Comparison of ENCODE assay signal across 24 cellular contexts in the genomic region with DNA sequence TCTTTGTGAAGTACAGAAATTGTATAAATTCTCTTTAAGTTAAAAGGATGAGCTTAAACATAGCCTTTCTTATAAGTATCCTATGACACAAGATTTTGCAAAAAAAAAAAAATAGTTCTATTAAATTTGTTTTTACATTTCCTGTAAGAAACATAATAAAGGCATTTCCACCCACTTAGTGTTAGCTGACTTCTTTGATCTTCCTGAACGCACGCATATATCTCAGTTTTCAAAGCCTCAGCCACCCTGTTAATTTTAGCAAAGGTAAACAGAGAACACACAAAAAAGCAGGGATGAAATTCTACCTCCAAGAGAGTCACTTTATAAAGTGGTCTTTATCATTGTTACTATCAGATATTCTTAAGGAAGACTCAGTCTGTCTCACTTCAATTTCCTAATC.
A peak's percentile ranks its signal among the peaks of the same experiment; 100 is the strongest.
DNase-seq lines count a peak whose midpoint lies in the region; ATAC-seq and TF ChIP-seq lines count a peak whose summit lies in the region.
"Had no signal": no experiment of that assay in that cellular context is flagged by ENCODE, and none has a peak within 500 bp of the region (broad histone marks: within the 10 kb centered on the region; RNA-seq: fewer than 3 reads in every experiment).

No MANE protein-coding gene starts in this region.

- peaks cover 30% of the 10 kb centered on the region for H3K36me3 Mint-ChIP-seq in activated CD4-positive, alpha-beta T cell treated with anti-CD3 and anti-CD28 coated beads, Interleukin-2, amount 10 ng/mL, durations not matched to agents 7 days and 5 days (ENCODE audit: low read depth)
- H3K36me3 Mint-ChIP-seq in effector memory CD8-positive, alpha-beta T cell (ENCODE audit: insufficient read depth), result peaks cover 40% of the 10 kb centered on the region
- H3K36me3 Mint-ChIP-seq in osteocyte (ENCODE audit: unreplicated experiment), result peaks cover 41% of the 10 kb centered on the region
- H3K36me3 Mint-ChIP-seq in activated CD8-positive, alpha-beta T cell treated with anti-CD3 and anti-CD28 coated beads, Interleukin-2, amount 10 ng/mL, durations not matched to agents 7 days and 5 days (ENCODE audit: low read depth), result peaks cover 35% of the 10 kb centered on the region

- DNase-seq in activated CD4-positive, alpha-beta T cell treated with anti-CD3 and anti-CD28 coated beads, Interleukin-2, amount 10 ng/mL, durations not matched to agents 7 days and 5 days, result no peak
- DNase-seq in activated CD4-positive, alpha-beta T cell treated with anti-CD3 and anti-CD28 coated beads for 1 hour, result no peak
- DNase-seq in effector memory CD8-positive, alpha-beta T cell, result no peak
- DNase-seq in osteocyte (ENCODE audit: extremely low spot score, unreplicated experiment) (no peak), KG1 (lab: John Stamatoyannopoulos, UW) (no peak)
- DNase-seq in activated CD8-positive, alpha-beta T cell treated with anti-CD3 and anti-CD28 coated beads, Interleukin-2, amount 10 ng/mL, durations not matched to agents 7 days and 5 days, result no peak
- DNase-seq in activated CD8-positive, alpha-beta memory T cell treated with anti-CD3 and anti-CD28 coated beads for 24 hours, result no peak
- DNase-seq: Calu3, DMS79 treated with DMSO at 0.1 percent for 48 hours, GF-D8, HCEC 1CT, IMR-90, NCI-H1048, NCI-H1417, NCI-H1694, NCI-H2029 treated with DMSO at 0.1 percent for 48 hours, NCI-H446 treated with DMSO at 0.1 percent for 48 hours, NCI-H526, NCI-H82, SHP77 treated with DMSO at 0.1 percent for 48 hours had no signal

- H3K9me3 ChIP-seq in HEK293 (ENCODE audit: control insufficient read depth, insufficient read depth, low read depth, low read length), result no peaks in the 10 kb centered on the region

- H3K4me3 Mint-ChIP-seq in activated CD4-positive, alpha-beta T cell treated with anti-CD3 and anti-CD28 coated beads, Interleukin-2, amount 10 ng/mL, durations not matched to agents 7 days and 5 days, result no peak overlapping the region
- no peak overlapping the region for H3K4me3 Mint-ChIP-seq in effector memory CD8-positive, alpha-beta T cell
- no peak overlapping the region for H3K4me3 Mint-ChIP-seq in osteocyte (ENCODE audit: unreplicated experiment)
- H3K4me3 Mint-ChIP-seq in activated CD8-positive, alpha-beta T cell treated with anti-CD3 and anti-CD28 coated beads, Interleukin-2, amount 10 ng/mL, durations not matched to agents 7 days and 5 days, result no peak overlapping the region
- H3K4me3 Mint-ChIP-seq: B cell had no signal

- CTCF ChIA-PET in activated CD4-positive, alpha-beta T cell treated with anti-CD3 and anti-CD28 coated beads, Interleukin-2, amount 10 ng/mL, durations not matched to agents 7 days and 5 days (lab: Charles Lee), result interaction anchor here (0.7 kb wide), 1 partner anchor 311 kb away, joined by 3 read pairs; no protein-coding TSS in a partner anchor
- CTCF ChIA-PET in HEK293 (lab: Yijun Ruan, JAX), result interaction anchor here (0.6 to 2.9 kb wide), 11 partner anchors 9 to 1032 kb away, joined by 3 to 12 read pairs (median 3); no protein-coding TSS in a partner anchor
- CTCF ChIA-PET in activated CD8-positive, alpha-beta T cell treated with anti-CD3 and anti-CD28 coated beads, Interleukin-2, amount 10 ng/mL, durations not matched to agents 7 days and 5 days (lab: Charles Lee), result interaction anchor here (0.7 to 3.2 kb wide), 5 partner anchors 11 to 710 kb away, joined by 3 to 16 read pairs (median 5); no protein-coding TSS in a partner anchor

- ATAC-seq in effector memory CD8-positive, alpha-beta T cell (replicated peaks), result no peak
- no peak for ATAC-seq in activated CD8-positive, alpha-beta T cell treated with anti-CD3 and anti-CD28 coated beads, Interleukin-2, amount 10 ng/mL, durations not matched to agents 7 days and 5 days

- peaks cover 14 to 43% of the 10 kb centered on the region in 2 experiments for H3K36me3 ChIP-seq in HEK293 (ENCODE audit: control insufficient read depth in 2 of 2, insufficient read depth in 1 of 2, low read length in 2 of 2)

- TF ChIP-seq CTCF in HEK293 (tag by site-specific recombination; IDR thresholded peaks at IDR 0.05), result no peak
- no peak for TF ChIP-seq CTCF in osteocyte (IDR thresholded peaks at IDR 0.05)

- H3K9me3 Mint-ChIP-seq in activated CD4-positive, alpha-beta T cell treated with anti-CD3 and anti-CD28 coated beads, Interleukin-2, amount 10 ng/mL, durations not matched to agents 7 days and 5 days, result no peaks in the 10 kb centered on the region
- H3K9me3 Mint-ChIP-seq in effector memory CD8-positive, alpha-beta T cell, result no peaks in the 10 kb centered on the region
- H3K9me3 Mint-ChIP-seq in osteocyte (ENCODE audit: unreplicated experiment), result no peaks in the 10 kb centered on the region
- H3K9me3 Mint-ChIP-seq in activated CD8-positive, alpha-beta T cell treated with anti-CD3 and anti-CD28 coated beads, Interleukin-2, amount 10 ng/mL, durations not matched to agents 7 days and 5 days (ENCODE audit: insufficient read depth), result no peaks in the 10 kb centered on the region

- H3K4me1 ChIP-seq in HEK293 (ENCODE audit: control insufficient read depth, insufficient read depth, low read length), result peaks cover 14% of the 10 kb centered on the region

- H3K4me1 Mint-ChIP-seq in activated CD4-positive, alpha-beta T cell treated with anti-CD3 and anti-CD28 coated beads, Interleukin-2, amount 10 ng/mL, durations not matched to agents 7 days and 5 days, result peaks cover 7% of the 10 kb centered on the region
- H3K4me1 Mint-ChIP-seq in effector memory CD8-positive, alpha-beta T cell (ENCODE audit: low read depth in 2 of 2), result no peaks in the 10 kb centered on the region
- peaks cover 25% of the 10 kb centered on the region for H3K4me1 Mint-ChIP-seq in osteocyte (ENCODE audit: unreplicated experiment)
- peaks cover 5% of the 10 kb centered on the region for H3K4me1 Mint-ChIP-seq in activated CD8-positive, alpha-beta T cell treated with anti-CD3 and anti-CD28 coated beads, Interleukin-2, amount 10 ng/mL, durations not matched to agents 7 days and 5 days (ENCODE audit: low read depth)

- no peak overlapping the region for H3K27ac ChIP-seq in HEK293 (ENCODE audit: extremely low read depth, low read depth, low read length)
- H3K27ac ChIP-seq: KMS-11, RWPE1 had no signal

- POLR2A ChIA-PET in activated CD4-positive, alpha-beta T cell treated with anti-CD3 and anti-CD28 coated beads, Interleukin-2, amount 10 ng/mL, durations not matched to agents 7 days and 5 days (lab: Charles Lee), result no interaction called here
- POLR2A ChIA-PET in HEK293 (lab: Yijun Ruan, JAX), result no interaction called here
- POLR2A ChIA-PET in activated CD8-positive, alpha-beta T cell treated with anti-CD3 and anti-CD28 coated beads, Interleukin-2, amount 10 ng/mL, durations not matched to agents 7 days and 5 days (lab: Charles Lee), result no interaction called here

- no peak overlapping the region for H3K4me3 ChIP-seq in HEK293 (ENCODE audit: low read depth, low read length)

- H3K27me3 Mint-ChIP-seq in activated CD4-positive, alpha-beta T cell treated with anti-CD3 and anti-CD28 coated beads, Interleukin-2, amount 10 ng/mL, durations not matched to agents 7 days and 5 days, result no peaks in the 10 kb centered on the region
- no peaks in the 10 kb centered on the region for H3K27me3 Mint-ChIP-seq in effector memory CD8-positive, alpha-beta T cell
- no peaks in the 10 kb centered on the region for H3K27me3 Mint-ChIP-seq in osteocyte (ENCODE audit: unreplicated experiment)
- no peaks in the 10 kb centered on the region for H3K27me3 Mint-ChIP-seq in activated CD8-positive, alpha-beta T cell treated with anti-CD3 and anti-CD28 coated beads, Interleukin-2, amount 10 ng/mL, durations not matched to agents 7 days and 5 days (ENCODE audit: low read depth)
- H3K27me3 Mint-ChIP-seq: B cell had no signal

- H3K27ac Mint-ChIP-seq in activated CD4-positive, alpha-beta T cell treated with anti-CD3 and anti-CD28 coated beads, Interleukin-2, amount 10 ng/mL, durations not matched to agents 7 days and 5 days, result peak overlapping the region; percentile 25
- peak overlapping the region; percentile 23 to 46 for H3K27ac Mint-ChIP-seq in effector memory CD8-positive, alpha-beta T cell
- peak overlapping the region; percentile 68 for H3K27ac Mint-ChIP-seq in osteocyte (ENCODE audit: unreplicated experiment)
- H3K27ac Mint-ChIP-seq in activated CD8-positive, alpha-beta T cell treated with anti-CD3 and anti-CD28 coated beads, Interleukin-2, amount 10 ng/mL, durations not matched to agents 7 days and 5 days, result no peak overlapping the region
- H3K27ac Mint-ChIP-seq: B cell had no signal

TF ChIP-seq in HEK293, 187 proteins besides CTCF, POLR2A, EP300 and RAD21 (continues in another document):
- TF ChIP-seq ZSCAN16 (tag by site-specific recombination; IDR thresholded peaks at IDR 0.05) (peak; percentile 60; the same call in 1 of the 2 replicates), ZNF558 (tag by site-specific recombination; IDR thresholded peaks at IDR 0.05) (no peak), TCF7L2 (IDR thresholded peaks at IDR 0.05; ENCODE audit: borderline replicate concordance, low read depth, low read length) (peak; percentile 79; the same call in 1 of the 2 replicates), AEBP2 (tag by site-specific recombination; IDR thresholded peaks at IDR 0.05; ENCODE audit: borderline replicate concordance) (no peak), SCRT2 (tag by site-specific recombination; IDR thresholded peaks at IDR 0.05) (no peak)
- TF ChIP-seq, protein P1, sequence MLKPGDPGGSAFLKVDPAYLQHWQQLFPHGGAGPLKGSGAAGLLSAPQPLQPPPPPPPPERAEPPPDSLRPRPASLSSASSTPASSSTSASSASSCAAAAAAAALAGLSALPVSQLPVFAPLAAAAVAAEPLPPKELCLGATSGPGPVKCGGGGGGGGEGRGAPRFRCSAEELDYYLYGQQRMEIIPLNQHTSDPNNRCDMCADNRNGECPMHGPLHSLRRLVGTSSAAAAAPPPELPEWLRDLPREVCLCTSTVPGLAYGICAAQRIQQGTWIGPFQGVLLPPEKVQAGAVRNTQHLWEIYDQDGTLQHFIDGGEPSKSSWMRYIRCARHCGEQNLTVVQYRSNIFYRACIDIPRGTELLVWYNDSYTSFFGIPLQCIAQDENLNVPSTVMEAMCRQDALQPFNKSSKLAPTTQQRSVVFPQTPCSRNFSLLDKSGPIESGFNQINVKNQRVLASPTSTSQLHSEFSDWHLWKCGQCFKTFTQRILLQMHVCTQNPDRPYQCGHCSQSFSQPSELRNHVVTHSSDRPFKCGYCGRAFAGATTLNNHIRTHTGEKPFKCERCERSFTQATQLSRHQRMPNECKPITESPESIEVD (tag by site-specific recombination; IDR thresholded peaks at IDR 0.05), result peak; percentile 84
